In genomic region chr3:134066539-134067310, GRCh38 we compare ENCODE assay signal across 18 cellular contexts. TPM values are rescaled to one million over a fixed set of nuclear protein-coding genes. Genes with fewer than 3 reads are reported as not detected.
DNase-seq lines count a peak whose midpoint lies in the region; ATAC-seq and TF ChIP-seq lines count a peak whose summit lies in the region.
"Had no signal": no experiment of that assay in that cellular context is flagged by ENCODE, and none has a peak within 500 bp of the region (broad histone marks: within the 10 kb centered on the region; RNA-seq: fewer than 3 reads in every experiment).

No MANE protein-coding gene starts in this region.

- TF ChIP-seq POLR2A in thyroid gland (IDR thresholded peaks at IDR 0.05), result no peak

- H3K27me3 ChIP-seq in foreskin keratinocyte (peaks cover 14% of the 10 kb centered on the region), lung (ENCODE audit: control insufficient read depth, insufficient read depth) (no peaks in the 10 kb centered on the region), thyroid gland (no peaks in the 10 kb centered on the region)
- H3K27me3 ChIP-seq: cardiac muscle cell had no signal

- H3K4me3 ChIP-seq in lung (no peak overlapping the region), thyroid gland (replicated peaks in 1 of 3) (no peak overlapping the region)
- H3K4me3 ChIP-seq: cardiac muscle cell had no signal

- TF ChIP-seq CTCF in foreskin keratinocyte (conservative IDR thresholded peaks at IDR 0.05), result no peak
- TF ChIP-seq CTCF in lung (IDR thresholded peaks at IDR 0.05; ENCODE audit: control extremely low read depth, extremely low read depth), result no peak
- no peak for TF ChIP-seq CTCF in thyroid gland (IDR thresholded peaks at IDR 0.05)

- no peaks in the 10 kb centered on the region for H3K9me3 ChIP-seq in lung (ENCODE audit: control insufficient read depth in 2 of 2, insufficient read depth in 1 of 2, low read length in 1 of 2)
- H3K9me3 ChIP-seq in thyroid gland, result no peaks in the 10 kb centered on the region

- no peaks in the 10 kb centered on the region for H3K36me3 ChIP-seq in lung (ENCODE audit: control insufficient read depth in 2 of 2, insufficient read depth in 2 of 2, low read length in 2 of 2)
- H3K36me3 ChIP-seq in thyroid gland, result no peaks in the 10 kb centered on the region
- H3K36me3 ChIP-seq: cardiac muscle cell had no signal

- DNase-seq in activated CD8-positive, alpha-beta memory T cell treated with anti-CD3 and anti-CD28 coated beads, Interleukin-2, amount 50 U/mL, for 48 hours, result peak; percentile 29
- no peak for DNase-seq in foreskin keratinocyte
- DNase-seq in lung (ENCODE audit: low spot score), result no peak
- DNase-seq in thyroid gland, result no peak
- no peak for DNase-seq in NCI-H446 (lab: John Stamatoyannopoulos, UW)
- no peak for DNase-seq in cerebellar nuclear complex (lab: John Stamatoyannopoulos, UW)
- DNase-seq: activated naive CD4-positive, alpha-beta T cell treated with anti-CD3 and anti-CD28 coated beads, Interleukin-2, amount 50 U/mL, for 16 hours; EL; mesenchymal stem cell; NCI-H146; NCI-H510A; stimulated activated CD4-positive, alpha-beta T cell treated with anti-CD3 and anti-CD28 coated beads, Interleukin-15, amount 100 ng/mL, for 24 hours had no signal

- WGBS in lung, 2 donors, result 64 to 88% methylated on average over 6 of the region's 6 CpGs
- WGBS in thyroid gland, 2 donors, result 76 to 82% methylated on average over 4 to 6 of the region's 6 CpGs

- H3K4me1 ChIP-seq in foreskin keratinocyte, result no peaks in the 10 kb centered on the region
- peaks cover 0 to 5% of the 10 kb centered on the region in 2 donors for H3K4me1 ChIP-seq in lung (ENCODE audit: control insufficient read depth in 2 of 2, insufficient read depth in 2 of 2, low read length in 2 of 2)
- peaks cover 0 to 14% of the 10 kb centered on the region in 2 donors for H3K4me1 ChIP-seq in thyroid gland

- intact Hi-C loops in thyroid gland (cut with DNase I), result no loop called here

- ATAC-seq in foreskin keratinocyte, result peak; percentile 8
- ATAC-seq in lung (ENCODE audit: insufficient read depth, low FRiP score), result peak; percentile 45
- no peak for ATAC-seq in HG02840 (IDR thresholded peaks at IDR 0.05; ENCODE audit: low FRiP score, unreplicated experiment)
- no peak for ATAC-seq in GM18517 (IDR thresholded peaks at IDR 0.05; ENCODE audit: unreplicated experiment)

- no peak overlapping the region for H3K27ac ChIP-seq in foreskin keratinocyte
- H3K27ac ChIP-seq in lung (ENCODE audit: low read depth in 1 of 2, low read length in 1 of 2), result peak overlapping the region in 1 of 2 donors; percentile 63
- H3K27ac ChIP-seq in thyroid gland, result peak overlapping the region in 2 of 3 donors; percentile 5 to 38
- H3K27ac ChIP-seq: C4-2B, cardiac muscle cell, KMS-11 had no signal

RNA-seq across cellular contexts. Expression of gene SLCO2A1, which starts 37.0 kb away (rescaled TPM):
- total RNA-seq in foreskin keratinocyte, result 0.11 and 0.95 TPM in 2 replicates
- polyA plus RNA-seq in foreskin keratinocyte, result 0.14 and 0.41 TPM in 2 replicates
- total RNA-seq in lung, result 100 to 1,000 TPM in 1 of 2 donors, 10 to 100 TPM in 1; 27.2 to 131 TPM
- polyA plus RNA-seq in lung, result 10 to 100 TPM; 27.8 to 57.5 TPM
- 10 to 100 TPM; 26.0 to 76.6 (median 41.0) TPM for total RNA-seq in thyroid gland
- total RNA-seq: activated CD8-positive, alpha-beta memory T cell treated with anti-CD3 and anti-CD28 coated beads for 36 hours had no signal

Comparison
In these comparisons a context has a peak if more than half of its experiments do, and no peak if none do; other contexts are left out.
1. ATAC-seq: peak in foreskin keratinocyte (single experiment) and lung (single experiment); none in HG02840 (single experiment) and GM18517 (single experiment).
2. RNA of gene SLCO2A1, which starts 37.0 kb away (total RNA-seq): 27.2 to 131 TPM in lung and 26.0 to 76.6 TPM in thyroid gland; 0.11 to 0.95 TPM in foreskin keratinocyte; every median in the first group is over 10 times any median in the second.